Comparison of ENCODE assay signal across 7 cellular contexts in genomic region chr10:21515581-21516269, GRCh38. TPM values are rescaled to one million over a fixed set of nuclear protein-coding genes. Genes with fewer than 3 reads are reported as not detected.
DNase-seq lines count a peak whose midpoint lies in the region; ATAC-seq and TF ChIP-seq lines count a peak whose summit lies in the region.

No MANE protein-coding gene starts in this region.

- H3K36me3 ChIP-seq in HUES6 (ENCODE audit: control insufficient read depth, insufficient read depth, low read length): no peaks in the 10 kb centered on the region
- no peaks in the 10 kb centered on the region for H3K36me3 ChIP-seq in spleen

- no peak overlapping the region for H3K27ac Mint-ChIP-seq in activated T-helper 1 cell treated with anti-CD3 and anti-CD28 coated beads, Interleukin-12 subunit alpha, Interleukin-12 subunit beta, Interleukin-2, Interleukin-4 antibody, amounts not matched to agents 30 ng/mL and 10 ng/mL and 1 ng/mL, durations not matched to agents 14 hours and 24 hours and 36 hours

- intact Hi-C loops in activated T-helper 1 cell treated with anti-CD3 and anti-CD28 coated beads, Interleukin-12 subunit alpha, Interleukin-12 subunit beta, Interleukin-2, Interleukin-4 antibody, amounts not matched to agents 30 ng/mL and 10 ng/mL and 1 ng/mL, durations not matched to agents 14 hours and 24 hours and 36 hours (cut with micrococcal nuclease): loop anchor here (5.0 kb wide), 4 partner anchors 217 to 1582 kb away; partner anchors contain the start of gene MSRB2
- intact Hi-C loops in spleen (cut with DNase I; ENCODE audit: low total_unique reads): no loop called here

- H3K4me1 ChIP-seq in HUES6 (ENCODE audit: control insufficient read depth, insufficient read depth, low read length) (peaks cover 60% of the 10 kb centered on the region), spleen (peaks cover 12 to 54% (median 47%) of the 10 kb centered on the region in 6 donors)

- H3K4me3 Mint-ChIP-seq in activated T-helper 1 cell treated with anti-CD3 and anti-CD28 coated beads, Interleukin-12 subunit alpha, Interleukin-12 subunit beta, Interleukin-2, Interleukin-4 antibody, amounts not matched to agents 30 ng/mL and 10 ng/mL and 1 ng/mL, durations not matched to agents 14 hours and 24 hours and 36 hours: peak overlapping the region; percentile 66

- no peak for TF ChIP-seq POLR2A in spleen (IDR thresholded peaks at IDR 0.05)

- H3K4me3 ChIP-seq in HUES6 (ENCODE audit: low read depth, low read length): peak overlapping the region; percentile 79
- peak overlapping the region; percentile 85 for H3K4me3 ChIP-seq in iPS-18c (ENCODE audit: insufficient read depth, low read depth, low read length)
- peak overlapping the region in 6 of 8 donors; percentile 19 to 75 (median 58) for H3K4me3 ChIP-seq in spleen

- peak overlapping the region; percentile 95 for H3K9ac ChIP-seq in HUES6 (ENCODE audit: low read length)

- H3K27me3 Mint-ChIP-seq in activated T-helper 1 cell treated with anti-CD3 and anti-CD28 coated beads, Interleukin-12 subunit alpha, Interleukin-12 subunit beta, Interleukin-2, Interleukin-4 antibody, amounts not matched to agents 30 ng/mL and 10 ng/mL and 1 ng/mL, durations not matched to agents 14 hours and 24 hours and 36 hours (ENCODE audit: insufficient read depth): peaks cover 85% of the 10 kb centered on the region

- peaks cover 7% of the 10 kb centered on the region for H3K36me3 Mint-ChIP-seq in activated T-helper 1 cell treated with anti-CD3 and anti-CD28 coated beads, Interleukin-12 subunit alpha, Interleukin-12 subunit beta, Interleukin-2, Interleukin-4 antibody, amounts not matched to agents 30 ng/mL and 10 ng/mL and 1 ng/mL, durations not matched to agents 14 hours and 24 hours and 36 hours (ENCODE audit: low read depth)

- H3K27ac ChIP-seq in HUES6 (ENCODE audit: low read depth, low read length): no peak overlapping the region; the same call in 1 of the 2 replicates
- peak overlapping the region in 1 of 8 donors; percentile 68 for H3K27ac ChIP-seq in spleen

- H3K4me1 Mint-ChIP-seq in activated T-helper 1 cell treated with anti-CD3 and anti-CD28 coated beads, Interleukin-12 subunit alpha, Interleukin-12 subunit beta, Interleukin-2, Interleukin-4 antibody, amounts not matched to agents 30 ng/mL and 10 ng/mL and 1 ng/mL, durations not matched to agents 14 hours and 24 hours and 36 hours (ENCODE audit: low read depth): peaks cover 43% of the 10 kb centered on the region

- TF ChIP-seq CTCF in spleen (IDR thresholded peaks at IDR 0.05 in 8 of 11, conservative IDR thresholded peaks at IDR 0.05 in 3 of 11): no peak

- 48 to 54% (median 52%) methylated on average over 9 to 12 of the region's 12 CpGs for WGBS in spleen, 5 donors

- no peaks in the 10 kb centered on the region for H3K9me3 Mint-ChIP-seq in activated T-helper 1 cell treated with anti-CD3 and anti-CD28 coated beads, Interleukin-12 subunit alpha, Interleukin-12 subunit beta, Interleukin-2, Interleukin-4 antibody, amounts not matched to agents 30 ng/mL and 10 ng/mL and 1 ng/mL, durations not matched to agents 14 hours and 24 hours and 36 hours

- DNase-seq in activated T-helper 1 cell treated with anti-CD3 and anti-CD28 coated beads, Interleukin-12 subunit alpha, Interleukin-12 subunit beta, Interleukin-2, Interleukin-4 antibody, amounts not matched to agents 30 ng/mL and 10 ng/mL and 1 ng/mL, durations not matched to agents 14 hours and 24 hours and 36 hours (ENCODE audit: low spot score): no peak
- DNase-seq in spleen (no peak), SKM-1 (lab: John Stamatoyannopoulos, UW; ENCODE audit: unreplicated experiment) (no peak)

- H3K27me3 ChIP-seq in HUES6 (ENCODE audit: control insufficient read depth, insufficient read depth, low read length): peaks cover 8% of the 10 kb centered on the region; the same call in 1 of the 2 replicates
- peaks cover 0 to 100% (median 70%) of the 10 kb centered on the region in 7 donors for H3K27me3 ChIP-seq in spleen (replicated peaks in 1 of 7)

- no peaks in the 10 kb centered on the region for H3K9me3 ChIP-seq in HUES6 (ENCODE audit: control insufficient read depth, insufficient read depth, low read depth, low read length)
- H3K9me3 ChIP-seq in iPS-18c (ENCODE audit: control insufficient read depth, insufficient read depth, low read length): no peaks in the 10 kb centered on the region
- no peaks in the 10 kb centered on the region for H3K9me3 ChIP-seq in spleen

- ATAC-seq in HG03571 (IDR thresholded peaks at IDR 0.05; ENCODE audit: unreplicated experiment): no peak
- no peak for ATAC-seq in GM18520 (IDR thresholded peaks at IDR 0.05; ENCODE audit: unreplicated experiment)

RNA-seq across cellular contexts. Expression of gene SKIDA1, which starts 9.8 kb away (rescaled TPM):
- total RNA-seq in activated T-helper 1 cell treated with anti-CD3 and anti-CD28 coated beads, Interleukin-12 subunit alpha, Interleukin-12 subunit beta, Interleukin-2, Interleukin-4 antibody, amounts not matched to agents 30 ng/mL and 10 ng/mL and 1 ng/mL, durations not matched to agents 14 hours and 24 hours and 36 hours: 0.05 and 0.15 TPM in 2 replicates
- under 1 TPM in 6 of 7 donors, not detected in 1; 0.16 to 0.91 (median 0.55) TPM for total RNA-seq in spleen
- polyA plus RNA-seq in spleen: under 1 TPM; 0.14 to 0.48 (median 0.30) TPM

RNA-seq across cellular contexts. Expression of gene MLLT10, which starts 18.3 kb away (rescaled TPM):
- total RNA-seq in activated T-helper 1 cell treated with anti-CD3 and anti-CD28 coated beads, Interleukin-12 subunit alpha, Interleukin-12 subunit beta, Interleukin-2, Interleukin-4 antibody, amounts not matched to agents 30 ng/mL and 10 ng/mL and 1 ng/mL, durations not matched to agents 14 hours and 24 hours and 36 hours: 40.9 and 43.1 TPM in 2 replicates
- 10 to 100 TPM; 34.9 to 58.1 (median 50.6) TPM for total RNA-seq in spleen
- 10 to 100 TPM in 1 of 3 donors, 1 to 10 TPM in 2; 9.5 to 13.7 (median 9.9) TPM for polyA plus RNA-seq in spleen
